Comparison of ENCODE assay signal across 30 cellular contexts in the genomic region with DNA sequence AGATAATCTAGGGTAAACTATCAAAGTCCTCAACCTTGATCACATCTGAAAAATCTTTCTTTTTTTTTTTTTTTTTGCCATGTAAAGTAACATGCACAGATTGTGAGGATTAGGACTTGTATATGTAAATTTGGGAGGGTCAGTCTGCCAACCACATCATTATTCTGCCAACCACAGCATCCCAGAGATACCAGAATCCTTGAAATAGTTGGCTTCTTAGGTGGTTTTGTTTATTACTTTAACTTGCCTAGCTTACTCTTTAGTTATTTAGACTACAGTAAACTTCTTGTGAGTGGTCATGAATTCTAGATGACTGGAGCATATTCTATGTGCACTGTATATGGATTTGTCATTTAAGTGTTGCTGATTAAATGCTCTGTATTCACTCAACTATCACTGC.
"Had no signal": no experiment of that assay in that cellular context is flagged by ENCODE, and none has a peak within 500 bp of the region (broad histone marks: within the 10 kb centered on the region; RNA-seq: fewer than 3 reads in every experiment).

No MANE protein-coding gene starts in this region.

- H3K4me3 Mint-ChIP-seq: activated CD4-positive, alpha-beta memory T cell treated with anti-CD3 and anti-CD28 coated beads for 36 hours; activated CD4-positive, alpha-beta T cell treated with anti-CD3 and anti-CD28 coated beads, Interleukin-2, amount 10 ng/mL, durations not matched to agents 24 days and 14 days; activated naive CD4-positive, alpha-beta T cell treated with anti-CD3 and anti-CD28 coated beads for 36 hours; activated naive CD8-positive, alpha-beta T cell treated with anti-CD3 and anti-CD28 coated beads for 36 hours; activated T-helper 1 cell treated with anti-CD3 and anti-CD28 coated beads, Interleukin-12 subunit alpha, Interleukin-12 subunit beta, Interleukin-2, Interleukin-4 antibody, amounts not matched to agents 30 ng/mL and 10 ng/mL and 1 ng/mL, durations not matched to agents 14 hours and 24 hours and 36 hours; naive B cell; T-helper 1 cell treated with Interleukin-12 subunit alpha and Interleukin-12 subunit beta and Interleukin-4 antibody, amounts not matched to agents 30 μg/mL and 1 μg/mL, for 36 hours had no signal

- H3K4me3 ChIP-seq: breast epithelium, esophagus muscularis mucosa, gastrocnemius medialis, hepatocyte, psoas muscle, sigmoid colon, spleen, testis, transverse colon had no signal

- H3K79me2 ChIP-seq: hepatocyte, parathyroid adenoma had no signal

- H2AFZ ChIP-seq: hepatocyte, parathyroid adenoma had no signal

- H3K27me3 Mint-ChIP-seq: activated CD4-positive, alpha-beta memory T cell treated with anti-CD3 and anti-CD28 coated beads for 36 hours; activated naive CD8-positive, alpha-beta T cell treated with anti-CD3 and anti-CD28 coated beads for 36 hours had no signal

- H3K4me1 ChIP-seq: breast epithelium, esophagus muscularis mucosa, gastrocnemius medialis, parathyroid adenoma, psoas muscle, spleen, testis, transverse colon had no signal

- H3K9ac ChIP-seq: parathyroid adenoma had no signal

- H3K27ac Mint-ChIP-seq: activated CD4-positive, alpha-beta memory T cell treated with anti-CD3 and anti-CD28 coated beads for 36 hours; activated CD4-positive, alpha-beta T cell treated with anti-CD3 and anti-CD28 coated beads, Interleukin-2, amount 10 ng/mL, durations not matched to agents 24 days and 14 days; activated naive CD4-positive, alpha-beta T cell treated with anti-CD3 and anti-CD28 coated beads for 36 hours; activated naive CD8-positive, alpha-beta T cell treated with anti-CD3 and anti-CD28 coated beads for 36 hours; activated T-helper 1 cell treated with anti-CD3 and anti-CD28 coated beads, Interleukin-12 subunit alpha, Interleukin-12 subunit beta, Interleukin-2, Interleukin-4 antibody, amounts not matched to agents 30 ng/mL and 10 ng/mL and 1 ng/mL, durations not matched to agents 14 hours and 24 hours and 36 hours; naive B cell; T-helper 1 cell treated with Interleukin-12 subunit alpha and Interleukin-12 subunit beta and Interleukin-4 antibody, amounts not matched to agents 30 μg/mL and 1 μg/mL, for 36 hours had no signal

- H3K36me3 ChIP-seq: breast epithelium, esophagus muscularis mucosa, gastrocnemius medialis, sigmoid colon, spleen, transverse colon, WERI-Rb-1 had no signal

- H3K4me1 Mint-ChIP-seq: activated CD4-positive, alpha-beta T cell treated with anti-CD3 and anti-CD28 coated beads, Interleukin-2, amount 10 ng/mL, durations not matched to agents 24 days and 14 days; activated naive CD8-positive, alpha-beta T cell treated with anti-CD3 and anti-CD28 coated beads for 36 hours; naive B cell had no signal

- ATAC-seq: gastrocnemius medialis; left cardiac atrium; psoas muscle; stimulated activated naive CD8-positive, alpha-beta T cell treated with anti-CD3 and anti-CD28 coated beads, Interleukin-15, Interleukin-2, amounts not matched to agents 100 U/mL and 50 U/mL, for 24 hours had no signal

- DNase-seq: activated CD4-positive, alpha-beta memory T cell treated with anti-CD3 and anti-CD28 coated beads for 36 hours; activated CD4-positive, alpha-beta T cell treated with anti-CD3 and anti-CD28 coated beads, Interleukin-2, amount 10 ng/mL, durations not matched to agents 24 days and 14 days; activated CD4-positive, CD25-positive, alpha-beta regulatory T cell treated with anti-CD3 and anti-CD28 coated beads, Interleukin-2, amount 50 U/mL, for 72 hours; activated CD8-positive, alpha-beta memory T cell treated with anti-CD3 and anti-CD28 coated beads, Interleukin-2, amount 50 U/mL, for 4 hours; activated effector memory CD4-positive, alpha-beta T cell treated with anti-CD3 and anti-CD28 coated beads, Interleukin-2, amount 50 U/mL, for 16 hours; activated naive CD4-positive, alpha-beta T cell treated with anti-CD3 and anti-CD28 coated beads for 36 hours; activated naive CD8-positive, alpha-beta T cell treated with anti-CD3 and anti-CD28 coated beads for 36 hours; activated T-cell treated with anti-CD3 and anti-CD28 coated beads, Interleukin-2, amount 50 U/mL, for 1 hour; amniotic stem cell; central memory CD4-positive, alpha-beta T cell; gastrocnemius medialis; islet precursor cell; left cardiac atrium; mammary epithelial cell; naive B cell; nucleus accumbens; psoas muscle; sigmoid colon; spleen; stimulated activated naive CD8-positive, alpha-beta T cell treated with anti-CD3 and anti-CD28 coated beads, Interleukin-15, Interleukin-2, amounts not matched to agents 100 U/mL and 50 U/mL, for 24 hours; T-helper 9 cell; testis; transverse colon; WERI-Rb-1 had no signal

- H3K4me2 ChIP-seq: hepatocyte had no signal

- H3K9me3 Mint-ChIP-seq: activated CD4-positive, alpha-beta memory T cell treated with anti-CD3 and anti-CD28 coated beads for 36 hours; activated naive CD4-positive, alpha-beta T cell treated with anti-CD3 and anti-CD28 coated beads for 36 hours; activated naive CD8-positive, alpha-beta T cell treated with anti-CD3 and anti-CD28 coated beads for 36 hours; activated T-helper 1 cell treated with anti-CD3 and anti-CD28 coated beads, Interleukin-12 subunit alpha, Interleukin-12 subunit beta, Interleukin-2, Interleukin-4 antibody, amounts not matched to agents 30 ng/mL and 10 ng/mL and 1 ng/mL, durations not matched to agents 14 hours and 24 hours and 36 hours; T-helper 1 cell treated with Interleukin-12 subunit alpha and Interleukin-12 subunit beta and Interleukin-4 antibody, amounts not matched to agents 30 μg/mL and 1 μg/mL, for 36 hours had no signal

- H3K27me3 ChIP-seq: breast epithelium, esophagus muscularis mucosa, gastrocnemius medialis, hepatocyte, sigmoid colon, spleen, testis, transverse colon had no signal

- H3K36me3 Mint-ChIP-seq: activated CD4-positive, alpha-beta memory T cell treated with anti-CD3 and anti-CD28 coated beads for 36 hours; activated naive CD8-positive, alpha-beta T cell treated with anti-CD3 and anti-CD28 coated beads for 36 hours; naive B cell had no signal

- H3K9me3 ChIP-seq: breast epithelium, esophagus muscularis mucosa, gastrocnemius medialis, psoas muscle, sigmoid colon, spleen, testis, transverse colon had no signal

- H3K27ac ChIP-seq: breast epithelium, esophagus muscularis mucosa, gastrocnemius medialis, hepatocyte, parathyroid adenoma, psoas muscle, sigmoid colon, spleen, testis, transverse colon, WERI-Rb-1 had no signal
